Comparison of ENCODE assay signal across 13 cellular contexts in genomic region chr11:12291313-12291712, GRCh38.
A peak's percentile ranks its signal among the peaks of the same experiment; 100 is the strongest.
DNase-seq lines count a peak whose midpoint lies in the region; TF ChIP-seq lines count a peak whose summit lies in the region.
"Had no signal": no experiment of that assay in that cellular context is flagged by ENCODE, and none has a peak within 500 bp of the region (broad histone marks: within the 10 kb centered on the region; RNA-seq: fewer than 3 reads in every experiment).

No MANE protein-coding gene starts in this region.

- peak overlapping the region; percentile 8 for H3K27ac Mint-ChIP-seq in activated naive CD8-positive, alpha-beta T cell
- no peak overlapping the region for H3K27ac Mint-ChIP-seq in activated naive CD8-positive, alpha-beta T cell treated with anti-CD3 and anti-CD28 coated beads for 36 hours
- H3K27ac Mint-ChIP-seq in osteocyte (ENCODE audit: unreplicated experiment), result no peak overlapping the region

- H3K79me2 ChIP-seq in Loucy (ENCODE audit: insufficient read depth, low read length), result no peaks in the 10 kb centered on the region

- DNase-seq in NCI-H2029 (lab: John Stamatoyannopoulos, UW) (peak; percentile 18), NCI-H2029 treated with DMSO at 0.1 percent for 48 hours (lab: John Stamatoyannopoulos, UW) (no peak), osteocyte (ENCODE audit: extremely low spot score, unreplicated experiment) (peak; percentile 51), SHP77 (lab: John Stamatoyannopoulos, UW) (no peak), NCI-H128 (lab: John Stamatoyannopoulos, UW; ENCODE audit: unreplicated experiment) (no peak)
- no peak for DNase-seq in activated naive CD8-positive, alpha-beta T cell treated with anti-CD3 and anti-CD28 coated beads for 36 hours
- DNase-seq: 8988T, GM23248, NCI-H1092, NCI-H1694 treated with DMSO at 0.1 percent for 48 hours, SJCRH30 had no signal

- H3K9me2 ChIP-seq in Loucy (replicated peaks; ENCODE audit: low read depth, low read length), result no peaks in the 10 kb centered on the region

- H3K9me3 Mint-ChIP-seq in activated naive CD8-positive, alpha-beta T cell (ENCODE audit: low read depth), result no peaks in the 10 kb centered on the region
- no peaks in the 10 kb centered on the region for H3K9me3 Mint-ChIP-seq in activated naive CD8-positive, alpha-beta T cell treated with anti-CD3 and anti-CD28 coated beads for 36 hours
- H3K9me3 Mint-ChIP-seq in osteocyte (ENCODE audit: unreplicated experiment), result no peaks in the 10 kb centered on the region

- H3K4me1 Mint-ChIP-seq in activated naive CD8-positive, alpha-beta T cell (ENCODE audit: low read depth), result peaks cover 14% of the 10 kb centered on the region
- H3K4me1 Mint-ChIP-seq in activated naive CD8-positive, alpha-beta T cell treated with anti-CD3 and anti-CD28 coated beads for 36 hours, result peaks cover 2% of the 10 kb centered on the region
- H3K4me1 Mint-ChIP-seq in osteocyte (ENCODE audit: unreplicated experiment), result peaks cover 30% of the 10 kb centered on the region

- no peaks in the 10 kb centered on the region for H3K27me3 Mint-ChIP-seq in activated naive CD8-positive, alpha-beta T cell
- no peaks in the 10 kb centered on the region for H3K27me3 Mint-ChIP-seq in activated naive CD8-positive, alpha-beta T cell treated with anti-CD3 and anti-CD28 coated beads for 36 hours
- no peaks in the 10 kb centered on the region for H3K27me3 Mint-ChIP-seq in osteocyte (ENCODE audit: unreplicated experiment)

- no peak for TF ChIP-seq CTCF in Loucy (conservative IDR thresholded peaks at IDR 0.05; ENCODE audit: low read length)
- no peak for TF ChIP-seq CTCF in osteocyte (IDR thresholded peaks at IDR 0.05)

- H3K4me3 ChIP-seq in Loucy (ENCODE audit: low read length, poor library complexity, severe bottlenecking), result no peak overlapping the region
- H3K4me3 ChIP-seq: GM23248, SJCRH30 had no signal

- no peaks in the 10 kb centered on the region for H3K9me3 ChIP-seq in Loucy (ENCODE audit: insufficient read depth, low read depth, low read length)
- H3K9me3 ChIP-seq: SJCRH30 had no signal

- H3K4me3 Mint-ChIP-seq in activated naive CD8-positive, alpha-beta T cell, result no peak overlapping the region
- no peak overlapping the region for H3K4me3 Mint-ChIP-seq in activated naive CD8-positive, alpha-beta T cell treated with anti-CD3 and anti-CD28 coated beads for 36 hours
- H3K4me3 Mint-ChIP-seq in osteocyte (ENCODE audit: unreplicated experiment), result no peak overlapping the region

- no peak overlapping the region for H3K9ac ChIP-seq in Loucy (ENCODE audit: low read depth, low read length, poor library complexity, severe bottlenecking)
- H3K9ac ChIP-seq: GM23248 had no signal

- H3F3A ChIP-seq in Loucy (ENCODE audit: low read depth), result no peaks in the 10 kb centered on the region

- no peaks in the 10 kb centered on the region for H3K27me3 ChIP-seq in Loucy (ENCODE audit: insufficient read depth, low read length, poor library complexity, severe bottlenecking)
- H3K27me3 ChIP-seq: SJCRH30 had no signal

- no peaks in the 10 kb centered on the region for H4K20me1 ChIP-seq in Loucy (ENCODE audit: insufficient read depth, low read length, poor library complexity, severe bottlenecking)

- H3K36me3 ChIP-seq in Loucy (ENCODE audit: insufficient read depth, low read length), result no peaks in the 10 kb centered on the region
- H3K36me3 ChIP-seq: SJCRH30 had no signal

- H3K36me3 Mint-ChIP-seq in activated naive CD8-positive, alpha-beta T cell, result no peaks in the 10 kb centered on the region
- no peaks in the 10 kb centered on the region for H3K36me3 Mint-ChIP-seq in activated naive CD8-positive, alpha-beta T cell treated with anti-CD3 and anti-CD28 coated beads for 36 hours
- no peaks in the 10 kb centered on the region for H3K36me3 Mint-ChIP-seq in osteocyte (ENCODE audit: unreplicated experiment)

- H3K4me2 ChIP-seq in Loucy (ENCODE audit: low read depth, low read length, poor library complexity, severe bottlenecking), result peak overlapping the region; percentile 36

- no peak overlapping the region for H2AFZ ChIP-seq in Loucy (ENCODE audit: low read length)
- H2AFZ ChIP-seq: GM23248 had no signal

- peaks cover 23% of the 10 kb centered on the region for H3K4me1 ChIP-seq in Loucy (ENCODE audit: insufficient read depth, low read length, poor library complexity, severe bottlenecking)

Comparison
In these comparisons a context has a peak if more than half of its experiments do, and no peak if none do; other contexts are left out.
1. DNase-seq: peak in NCI-H2029 (single experiment) and osteocyte (single experiment); none in NCI-H2029 treated with DMSO at 0.1 percent for 48 hours (single experiment), activated naive CD8-positive, alpha-beta T cell treated with anti-CD3 and anti-CD28 coated beads for 36 hours (single experiment), SHP77 (0 of 2) and NCI-H128 (single experiment).